23 cellular contexts compared by ENCODE assay signal in genomic region chr5:119897537-119898370, GRCh38.
"Had no signal": no experiment of that assay in that cellular context is flagged by ENCODE, and none has a peak within 500 bp of the region (broad histone marks: within the 10 kb centered on the region; RNA-seq: fewer than 3 reads in every experiment).

No MANE protein-coding gene starts in this region.

- H3K4me3 ChIP-seq: breast epithelium, dorsolateral prefrontal cortex, esophagus muscularis mucosa, lung, ovary, prostate gland, spleen, tibial artery had no signal

- H3K4me1 Mint-ChIP-seq: activated T-helper 17 cell treated with anti-CD3 and anti-CD28 coated beads, Interleukin-2, amount 50 U/mL, for 72 hours; central memory CD8-positive, alpha-beta T cell; natural killer cell; T-cell; WTC11 had no signal

- H3K4me1 ChIP-seq: breast epithelium, esophagus muscularis mucosa, prostate gland, spleen, tibial artery had no signal

- H3K27ac Mint-ChIP-seq: activated naive CD8-positive, alpha-beta T cell; activated T-cell treated with anti-CD3 and anti-CD28 coated beads, Interleukin-2, amount 50 U/mL, for 24 hours; activated T-helper 17 cell treated with anti-CD3 and anti-CD28 coated beads, Interleukin-2, amount 50 U/mL, for 72 hours; effector memory CD8-positive, alpha-beta T cell; mesothelial cell of epicardium; natural killer cell; stimulated activated naive CD8-positive, alpha-beta T cell treated with anti-CD3 and anti-CD28 coated beads, Interleukin-15, Interleukin-2, amounts not matched to agents 100 ng/mL and 50 ng/mL, for 24 hours; T-cell; T-helper 2 cell treated with Interferon-gamma antibody and Interleukin-4, amounts not matched to agents 5 μg/mL and 100 μg/mL, for 36 hours; WTC11 had no signal

- ATAC-seq: activated T-helper 17 cell treated with anti-CD3 and anti-CD28 coated beads, Interleukin-2, amount 50 U/mL, for 72 hours; effector memory CD8-positive, alpha-beta T cell; left lobe of liver; natural killer cell; T-cell; WTC11 had no signal

- H3K9me3 Mint-ChIP-seq: activated T-helper 17 cell treated with anti-CD3 and anti-CD28 coated beads, Interleukin-2, amount 50 U/mL, for 72 hours; mesothelial cell of epicardium; stimulated activated naive CD8-positive, alpha-beta T cell treated with anti-CD3 and anti-CD28 coated beads, Interleukin-15, Interleukin-2, amounts not matched to agents 100 ng/mL and 50 ng/mL, for 24 hours; T-helper 2 cell treated with Interferon-gamma antibody and Interleukin-4, amounts not matched to agents 5 μg/mL and 100 μg/mL, for 36 hours had no signal

- H3K36me3 ChIP-seq: breast epithelium, esophagus muscularis mucosa, neutrophil, ovary, prostate gland, spleen, tibial artery had no signal

- DNase-seq: activated T-cell treated with anti-CD3 and anti-CD28 coated beads, Interleukin-2, amount 50 U/mL, for 24 hours; dorsolateral prefrontal cortex; effector memory CD8-positive, alpha-beta T cell; kidney; natural killer cell; ovary; spleen; stimulated activated CD4-positive, alpha-beta T cell treated with anti-CD3 and anti-CD28 coated beads, Interleukin-4, amount 100 ng/mL, for 1 hour; T-cell; tibial artery had no signal

- H3K9me3 ChIP-seq: breast epithelium, esophagus muscularis mucosa, neutrophil, ovary, prostate gland, spleen, tibial artery had no signal

- H3K4me3 Mint-ChIP-seq: activated naive CD8-positive, alpha-beta T cell; activated T-cell treated with anti-CD3 and anti-CD28 coated beads, Interleukin-2, amount 50 U/mL, for 24 hours; activated T-helper 17 cell treated with anti-CD3 and anti-CD28 coated beads, Interleukin-2, amount 50 U/mL, for 72 hours; central memory CD8-positive, alpha-beta T cell; effector memory CD8-positive, alpha-beta T cell; mesothelial cell of epicardium; natural killer cell; stimulated activated naive CD8-positive, alpha-beta T cell treated with anti-CD3 and anti-CD28 coated beads, Interleukin-15, Interleukin-2, amounts not matched to agents 100 ng/mL and 50 ng/mL, for 24 hours; T-cell; T-helper 2 cell treated with Interferon-gamma antibody and Interleukin-4, amounts not matched to agents 5 μg/mL and 100 μg/mL, for 36 hours; WTC11 had no signal

- H3K27ac ChIP-seq: breast epithelium, dorsolateral prefrontal cortex, esophagus muscularis mucosa, neutrophil, ovary, prostate gland, spleen, tibial artery had no signal

- H3K27me3 ChIP-seq: breast epithelium, dorsolateral prefrontal cortex, esophagus muscularis mucosa, neutrophil, ovary, spleen, tibial artery had no signal

- H3K36me3 Mint-ChIP-seq: activated naive CD8-positive, alpha-beta T cell; mesothelial cell of epicardium; natural killer cell; T-cell; WTC11 had no signal

- H3K27me3 Mint-ChIP-seq: activated naive CD8-positive, alpha-beta T cell; activated T-cell treated with anti-CD3 and anti-CD28 coated beads, Interleukin-2, amount 50 U/mL, for 24 hours; activated T-helper 17 cell treated with anti-CD3 and anti-CD28 coated beads, Interleukin-2, amount 50 U/mL, for 72 hours; central memory CD8-positive, alpha-beta T cell; effector memory CD8-positive, alpha-beta T cell; stimulated activated naive CD8-positive, alpha-beta T cell treated with anti-CD3 and anti-CD28 coated beads, Interleukin-15, Interleukin-2, amounts not matched to agents 100 ng/mL and 50 ng/mL, for 24 hours; T-cell had no signal
